Comparison of ENCODE assay signal across 9 cellular contexts in the genomic region with DNA sequence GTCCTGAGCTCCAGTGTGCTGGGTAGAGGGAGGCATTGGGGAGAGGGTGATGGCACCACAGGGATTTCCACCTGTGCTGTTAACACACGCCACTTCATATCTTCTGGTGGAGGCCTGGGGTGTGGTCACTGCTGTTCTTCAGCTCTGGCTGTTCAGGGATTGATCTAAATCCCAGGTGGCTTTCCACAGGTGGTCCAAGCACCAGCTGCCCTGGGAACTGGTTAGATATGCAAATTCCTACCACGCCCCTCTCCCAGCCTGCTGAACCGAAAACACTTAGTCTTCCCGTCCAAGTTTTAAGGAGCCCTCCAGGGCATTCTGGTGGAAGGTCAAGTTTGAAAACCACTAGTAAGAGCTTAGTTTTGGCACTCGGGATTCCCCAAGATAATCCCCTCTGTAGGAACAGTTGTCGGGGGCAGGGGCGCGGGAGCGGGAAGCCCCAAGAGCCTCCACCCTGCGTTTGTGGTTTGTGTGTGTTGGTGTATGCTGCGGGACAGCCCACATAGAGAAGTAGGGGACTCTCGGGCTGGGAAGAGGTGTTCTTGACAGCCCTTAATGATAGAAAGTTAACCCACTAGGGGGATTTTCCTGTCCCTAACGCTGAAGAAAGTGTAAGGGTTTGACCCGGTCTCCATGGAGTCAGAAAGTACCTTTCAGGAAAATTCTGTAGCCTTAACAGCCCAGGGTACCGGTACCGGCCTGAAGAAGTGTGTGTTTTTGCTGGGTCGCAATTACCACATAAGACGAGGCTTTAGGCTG. TPM values are rescaled to one million over a fixed set of nuclear protein-coding genes. Genes with fewer than 3 reads are reported as not detected.
A peak's percentile ranks its signal among the peaks of the same experiment; 100 is the strongest.
DNase-seq lines count a peak whose midpoint lies in the region; ATAC-seq and TF ChIP-seq lines count a peak whose summit lies in the region.
"Had no signal": no experiment of that assay in that cellular context is flagged by ENCODE, and none has a peak within 500 bp of the region (broad histone marks: within the 10 kb centered on the region; RNA-seq: fewer than 3 reads in every experiment).

No MANE protein-coding gene starts in this region.

- peaks cover 20% of the 10 kb centered on the region for H3K4me1 ChIP-seq in right cardiac atrium (ENCODE audit: control insufficient read depth, insufficient read depth, low read length)
- peaks cover 3% of the 10 kb centered on the region for H3K4me1 ChIP-seq in colonic mucosa

- H3K4me3 Mint-ChIP-seq in stimulated activated naive B cell treated with anti-CD40 and anti-IgM and Interleukin-4, amounts not matched to agents 10 μg/mL and 1 μg/mL and 100 μg/mL, for 72 hours: peak overlapping the region; percentile 45 to 56

- peaks cover 0 to 4% of the 10 kb centered on the region in 2 donors for H3K27me3 Mint-ChIP-seq in stimulated activated naive B cell treated with anti-CD40 and anti-IgM and Interleukin-4, amounts not matched to agents 10 μg/mL and 1 μg/mL and 100 μg/mL, for 72 hours

- no peaks in the 10 kb centered on the region for H3K36me3 Mint-ChIP-seq in stimulated activated naive B cell treated with anti-CD40 and anti-IgM and Interleukin-4, amounts not matched to agents 10 μg/mL and 1 μg/mL and 100 μg/mL, for 72 hours

- no peaks in the 10 kb centered on the region for H3K36me3 ChIP-seq in colonic mucosa

- peak overlapping the region; percentile 81 for H3K27ac Mint-ChIP-seq in stimulated activated naive B cell treated with anti-CD40 and anti-IgM and Interleukin-4, amounts not matched to agents 10 μg/mL and 1 μg/mL and 100 μg/mL, for 72 hours

- H3K4me3 ChIP-seq in right cardiac atrium (ENCODE audit: low read length) (no peak overlapping the region), colonic mucosa (no peak overlapping the region)

- H3K9me3 ChIP-seq in right cardiac atrium (ENCODE audit: control insufficient read depth, low read length) (no peaks in the 10 kb centered on the region), colonic mucosa (no peaks in the 10 kb centered on the region)

- 49% methylated on average over 18 of the region's 18 CpGs for WGBS in right cardiac atrium

- peak overlapping the region in 1 of 2 donors; percentile 91 for H3K9ac ChIP-seq in colonic mucosa (ENCODE audit: low read depth in 2 of 2, low read length in 2 of 2)

- H3K27ac ChIP-seq in right cardiac atrium (ENCODE audit: low read length): peak overlapping the region; percentile 85
- H3K27ac ChIP-seq in colonic mucosa: no peak overlapping the region

- intact Hi-C loops in right cardiac atrium (cut with DNase I): loop anchor here in 3 of 4 donors (2.0 to 10.0 kb wide), 2 partner anchors 41 to 99 kb away; no protein-coding TSS in a partner anchor
- intact Hi-C loops in colonic mucosa (cut with DNase I): loop anchor here (2.0 to 5.0 kb wide), 2 partner anchors 41 to 96 kb away; no protein-coding TSS in a partner anchor

- TF ChIP-seq CTCF in colonic mucosa (IDR thresholded peaks at IDR 0.05): no peak

- peaks cover 31 to 46% of the 10 kb centered on the region in 2 donors for H3K4me1 Mint-ChIP-seq in stimulated activated naive B cell treated with anti-CD40 and anti-IgM and Interleukin-4, amounts not matched to agents 10 μg/mL and 1 μg/mL and 100 μg/mL, for 72 hours

- peak; percentile 24 for ATAC-seq in GM19351 (IDR thresholded peaks at IDR 0.05; ENCODE audit: unreplicated experiment)
- ATAC-seq in right cardiac atrium: no peak
- ATAC-seq in stimulated activated naive B cell treated with anti-CD40 and anti-IgM and Interleukin-4, amounts not matched to agents 10 μg/mL and 1 μg/mL and 100 μg/mL, for 72 hours (replicated peaks): peak; percentile 34 to 36
- no peak for ATAC-seq in GM18520 (IDR thresholded peaks at IDR 0.05; ENCODE audit: unreplicated experiment)

- H3K27me3 ChIP-seq in right cardiac atrium (ENCODE audit: control insufficient read depth, insufficient read depth) (no peaks in the 10 kb centered on the region), colonic mucosa (no peaks in the 10 kb centered on the region)

- H3K9me3 Mint-ChIP-seq in stimulated activated naive B cell treated with anti-CD40 and anti-IgM and Interleukin-4, amounts not matched to agents 10 μg/mL and 1 μg/mL and 100 μg/mL, for 72 hours: no peaks in the 10 kb centered on the region

- DNase-seq in NCI-H146 (lab: John Stamatoyannopoulos, UW) (peak; percentile 88), right cardiac atrium (peak in 2 of 3 donors; percentile 57 to 58), colonic mucosa (no peak), AG08396 (ENCODE audit: low spot score) (no peak)
- DNase-seq in stimulated activated naive B cell treated with anti-CD40 and anti-IgM and Interleukin-4, amounts not matched to agents 10 μg/mL and 1 μg/mL and 100 μg/mL, for 72 hours: no peak
- no peak for DNase-seq in activated naive CD4-positive, alpha-beta T cell treated with Interleukin-2 at 50 U/mL for 16 hours
- DNase-seq: stimulated activated CD4-positive, alpha-beta T cell treated with anti-CD3 and anti-CD28 coated beads, Interleukin-4, amount 100 ng/mL, for 24 hours had no signal

RNA-seq across cellular contexts. Expression of a gene that starts 5.1 kb away (rescaled TPM):
- total RNA-seq in right cardiac atrium (10 to 100 TPM; 18.8 to 43.8 (median 23.8) TPM), colonic mucosa (10 to 100 TPM; 11.1 to 20.2 TPM)
- polyA plus RNA-seq in right cardiac atrium: 32.5 TPM

RNA-seq across cellular contexts. Expression of a gene that starts 13.9 kb away (rescaled TPM):
- total RNA-seq in right cardiac atrium (10 to 100 TPM; 57.9 to 92.1 (median 76.3) TPM), colonic mucosa (10 to 100 TPM; 13.1 to 19.9 TPM)
- 45.4 TPM for polyA plus RNA-seq in right cardiac atrium

RNA-seq across cellular contexts. Expression of a gene that starts 27.2 kb away (rescaled TPM):
- total RNA-seq in right cardiac atrium (10 to 100 TPM; 15.4 to 20.7 (median 19.2) TPM), colonic mucosa (10 to 100 TPM; 16.5 to 17.3 TPM)
- polyA plus RNA-seq in right cardiac atrium: 14.8 TPM

Comparison
In these comparisons a context has a peak if more than half of its experiments do, and no peak if none do; other contexts are left out.
1. ATAC-seq: peak in GM19351 (single experiment) and stimulated activated naive B cell treated with anti-CD40 and anti-IgM and Interleukin-4, amounts not matched to agents 10 μg/mL and 1 μg/mL and 100 μg/mL, for 72 hours (2 of 2); none in right cardiac atrium (0 of 2) and GM18520 (single experiment).
2. DNase-seq: peak in NCI-H146 (single experiment) and right cardiac atrium (2 of 3); none in stimulated activated naive B cell treated with anti-CD40 and anti-IgM and Interleukin-4, amounts not matched to agents 10 μg/mL and 1 μg/mL and 100 μg/mL, for 72 hours (single experiment), colonic mucosa (single experiment), AG08396 (single experiment) and activated naive CD4-positive, alpha-beta T cell treated with Interleukin-2 at 50 U/mL for 16 hours (single experiment).